Comparison of ENCODE assay signal across 8 cellular contexts in genomic region chr1:41382531-41383090, GRCh38. TPM values are rescaled to one million over a fixed set of nuclear protein-coding genes. Genes with fewer than 3 reads are reported as not detected.
A peak's percentile ranks its signal among the peaks of the same experiment; 100 is the strongest.
DNase-seq lines count a peak whose midpoint lies in the region; ATAC-seq and TF ChIP-seq lines count a peak whose summit lies in the region.

No MANE protein-coding gene starts in this region.

- CTCF ChIA-PET in SK-N-SH (lab: Yijun Ruan, JAX), result interaction anchor here (1.4 to 2.1 kb wide), 5 partner anchors 15 to 102 kb away, joined by 3 to 10 read pairs (median 7); partner anchors contain the start of gene EDN2

- no peaks in the 10 kb centered on the region for H3K79me2 ChIP-seq in SK-N-SH (ENCODE audit: insufficient read depth)

- 0 out of 2 replicates have a peak overlapping the region, but pooled peaks have one; percentile 46 for H2AFZ ChIP-seq in SK-N-SH (ENCODE audit: low read depth)

- TF ChIP-seq CTCF in SK-N-SH (IDR thresholded peaks at IDR 0.05), result no peak
- peak in 1 of 4 experiments; percentile 41 for TF ChIP-seq CTCF in gastroesophageal sphincter (IDR thresholded peaks at IDR 0.05)
- no peak for TF ChIP-seq CTCF in progenitor cell of endocrine pancreas (IDR thresholded peaks at IDR 0.05; ENCODE audit: unreplicated experiment)

- peak overlapping the region; percentile 29 for H3K4me3 Mint-ChIP-seq in progenitor cell of endocrine pancreas (ENCODE audit: low read depth)

- peaks cover 27% of the 10 kb centered on the region for H3K4me1 Mint-ChIP-seq in progenitor cell of endocrine pancreas (ENCODE audit: low read depth)

- H3K27ac ChIP-seq in SK-N-SH (ENCODE audit: low read depth in 2 of 2, low read length in 1 of 2) (peak overlapping the region; percentile 39 to 65; a peak in 3 of 4 replicates), gastroesophageal sphincter (peak overlapping the region; percentile 85 to 99 (median 98))

- TF ChIP-seq EP300 in SK-N-SH (IDR thresholded peaks at IDR 0.05; ENCODE audit: borderline replicate concordance in 1 of 2, low read depth in 1 of 2, low read length in 1 of 2), result no peak
- no peak for TF ChIP-seq EP300 in gastroesophageal sphincter (IDR thresholded peaks at IDR 0.05)

- no peaks in the 10 kb centered on the region for H3K9me3 ChIP-seq in ES-I3 (ENCODE audit: control insufficient read depth, insufficient read depth, low read length)
- no peaks in the 10 kb centered on the region for H3K9me3 ChIP-seq in SK-N-SH
- no peaks in the 10 kb centered on the region for H3K9me3 ChIP-seq in gastroesophageal sphincter

- H3K4me2 ChIP-seq in SK-N-SH, result peak overlapping the region; percentile 73; the same call in 1 of the 2 replicates

- TF ChIP-seq POLR2A in gastroesophageal sphincter (IDR thresholded peaks at IDR 0.05), result peak in 1 of 2 donors; percentile 15

- H4K20me1 ChIP-seq in SK-N-SH (ENCODE audit: insufficient read depth), result no peaks in the 10 kb centered on the region

- H3K4me3 ChIP-seq in SK-N-SH (ENCODE audit: low read depth in 2 of 2, low read length in 1 of 2), result peak overlapping the region; percentile 37 to 43; a peak in 3 of 4 replicates
- peak overlapping the region; percentile 36 to 72 for H3K4me3 ChIP-seq in gastroesophageal sphincter

- H3K36me3 ChIP-seq in ES-I3 (ENCODE audit: insufficient read depth, low read length) (no peaks in the 10 kb centered on the region), SK-N-SH (replicated peaks in 1 of 2; ENCODE audit: control insufficient read depth in 1 of 2, insufficient read depth in 2 of 2, low read length in 1 of 2) (no peaks in the 10 kb centered on the region), gastroesophageal sphincter (peaks cover 0 to 14% of the 10 kb centered on the region in 2 donors)

- peaks cover 63% of the 10 kb centered on the region for H3K27me3 Mint-ChIP-seq in progenitor cell of endocrine pancreas

- H3K9ac ChIP-seq in ES-I3 (ENCODE audit: low read depth, low read length) (peak overlapping the region; percentile 32), SK-N-SH (peak overlapping the region; percentile 63)

- no peak overlapping the region for H3K27ac Mint-ChIP-seq in progenitor cell of endocrine pancreas

- no peaks in the 10 kb centered on the region for H3K27me3 ChIP-seq in SK-N-SH (ENCODE audit: insufficient read depth)
- no peaks in the 10 kb centered on the region for H3K27me3 ChIP-seq in gastroesophageal sphincter

- peak; percentile 76 for ATAC-seq in gastroesophageal sphincter
- ATAC-seq in HG02973 (IDR thresholded peaks at IDR 0.05; ENCODE audit: unreplicated experiment), result no peak

- no peaks in the 10 kb centered on the region for H3K9me2 ChIP-seq in SK-N-SH

- DNase-seq in SK-N-SH, result peak; percentile 77
- DNase-seq in progenitor cell of endocrine pancreas (ENCODE audit: low spot score, unreplicated experiment), result no peak
- DNase-seq in SHP77 treated with DMSO at 0.1 percent for 48 hours (lab: John Stamatoyannopoulos, UW), result no peak
- DNase-seq in anterior cingulate cortex (lab: John Stamatoyannopoulos, UW), result no peak
- DNase-seq in NCI-H1436 treated with DMSO at 0.1 percent for 48 hours (lab: John Stamatoyannopoulos, UW), result no peak

- TF ChIP-seq RAD21 in SK-N-SH (IDR thresholded peaks at IDR 0.05; ENCODE audit: low read length), result no peak

- WGBS in SK-N-SH (ENCODE audit: low lambda C conversion rate), result 59% methylated on average over 7 of the region's 40 CpGs
- WGBS in gastroesophageal sphincter (ENCODE audit: low coverage in 1 of 2), 2 donors, result 0% methylated on average over 1 to 6 of the region's 40 CpGs

- POLR2A ChIA-PET in SK-N-SH (lab: Yijun Ruan, JAX), result interaction anchor here (1.0 kb wide), 1 partner anchor 22 kb away, joined by 3 read pairs; no protein-coding TSS in a partner anchor

- no peaks in the 10 kb centered on the region for H3K36me3 Mint-ChIP-seq in progenitor cell of endocrine pancreas (ENCODE audit: insufficient read depth)

- no peaks in the 10 kb centered on the region for H3K9me3 Mint-ChIP-seq in progenitor cell of endocrine pancreas (ENCODE audit: low read depth)

- peaks cover 9% of the 10 kb centered on the region for H3F3A ChIP-seq in SK-N-SH (replicated peaks; ENCODE audit: insufficient read depth)

- H3K4me1 ChIP-seq in ES-I3 (ENCODE audit: insufficient read depth, low read length) (peaks cover 30% of the 10 kb centered on the region), SK-N-SH (ENCODE audit: control insufficient read depth in 1 of 2, insufficient read depth in 2 of 2, low read depth in 1 of 2, low read length in 1 of 2) (peaks cover 9 to 41% of the 10 kb centered on the region in 2 experiments; a peak in 1 of 4 replicates), gastroesophageal sphincter (peaks cover 0 to 73% (median 20%) of the 10 kb centered on the region in 3 donors)

TF ChIP-seq in SK-N-SH, 30 proteins besides CTCF, POLR2A, EP300 and RAD21:
- TF ChIP-seq PBX3 (IDR thresholded peaks at IDR 0.05), result no peak
- no peak for TF ChIP-seq TCF12 (IDR thresholded peaks at IDR 0.05)
- no peak for TF ChIP-seq IRF3 (IDR thresholded peaks at IDR 0.05; ENCODE audit: low read depth, low read length)
- TF ChIP-seq NFIC (IDR thresholded peaks at IDR 0.05; ENCODE audit: borderline replicate concordance), result no peak
- TF ChIP-seq RXRA (IDR thresholded peaks at IDR 0.05; ENCODE audit: borderline replicate concordance, low read depth), result no peak
- no peak for TF ChIP-seq GABPA (IDR thresholded peaks at IDR 0.05; ENCODE audit: low read depth)
- no peak for TF ChIP-seq SMC3 (IDR thresholded peaks at IDR 0.05; ENCODE audit: low read depth, low read length)
- TF ChIP-seq MXI1 (IDR thresholded peaks at IDR 0.05; ENCODE audit: low read depth, low read length), result no peak
- no peak for TF ChIP-seq FOXJ3 (CRISPR knock-in tag; IDR thresholded peaks at IDR 0.05)
TF ChIP-seq in SK-N-SH: peak in this region for 0.

RNA-seq across cellular contexts. Expression of gene FOXO6, which starts 21.4 kb away (rescaled TPM):
- 0.11 and 0.35 TPM in 2 replicates for polyA plus RNA-seq in SK-N-SH (2012; rRNA removed)
- 0.24 and 0.33 TPM in 2 replicates for polyA plus RNA-seq in SK-N-SH (2012; cell fraction: cytosol; rRNA removed)
- 0.50 and 0.55 TPM in 2 replicates for polyA plus RNA-seq in SK-N-SH (2012; cell fraction: nucleus; rRNA removed)
- 1 to 10 TPM in 3 of 4 donors, under 1 TPM in 1; 0.27 to 2.2 (median 1.9) TPM for total RNA-seq in gastroesophageal sphincter
- total RNA-seq in progenitor cell of endocrine pancreas, result 2.8 and 2.9 TPM in 2 replicates
